In the genomic region with DNA sequence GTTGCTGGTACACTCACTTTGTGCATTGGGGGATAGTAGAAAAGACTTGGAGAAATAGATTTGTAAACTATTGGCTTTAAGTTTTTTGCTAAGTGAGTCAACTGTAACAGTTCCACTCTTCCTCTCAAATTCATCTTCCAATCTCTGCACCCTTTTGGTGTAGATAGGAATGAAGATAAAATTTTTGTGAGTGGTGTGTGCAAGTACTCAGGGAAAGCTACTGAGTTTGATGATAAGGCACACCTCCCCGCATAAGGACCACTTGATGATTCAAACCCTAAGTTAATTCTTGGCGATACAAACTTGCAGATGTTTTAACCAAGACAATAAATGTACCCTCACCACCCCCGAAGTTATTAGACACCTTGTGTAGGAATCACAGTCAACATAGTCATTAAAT, we compare ENCODE assay signal across 23 cellular contexts.
"Had no signal": no experiment of that assay in that cellular context is flagged by ENCODE, and none has a peak within 500 bp of the region (broad histone marks: within the 10 kb centered on the region; RNA-seq: fewer than 3 reads in every experiment).

No MANE protein-coding gene starts in this region.

- H3K9me3 ChIP-seq: Peyer's patch, SJSA1 had no signal

- H3K4me1 ChIP-seq: Peyer's patch, SJSA1 had no signal

- H3K27ac Mint-ChIP-seq: activated CD4-positive, alpha-beta memory T cell treated with anti-CD3 and anti-CD28 coated beads for 36 hours; activated CD4-positive, alpha-beta T cell treated with anti-CD3 and anti-CD28 coated beads, Interleukin-2, amount 10 ng/mL, durations not matched to agents 7 days and 5 days; activated naive CD4-positive, alpha-beta T cell treated with anti-CD3 and anti-CD28 coated beads, Interleukin-2, amount 50 U/mL, for 72 hours; activated naive CD8-positive, alpha-beta T cell treated with anti-CD3 and anti-CD28 coated beads, Interleukin-2, amount 50 U/mL, for 24 hours had no signal

- H3K27me3 ChIP-seq: brain microvascular endothelial cell, cardiac muscle cell, Peyer's patch, SJSA1 had no signal

- H3K9me3 Mint-ChIP-seq: activated CD4-positive, alpha-beta memory T cell treated with anti-CD3 and anti-CD28 coated beads for 36 hours; activated CD4-positive, alpha-beta T cell treated with anti-CD3 and anti-CD28 coated beads, Interleukin-2, amount 10 ng/mL, durations not matched to agents 7 days and 5 days had no signal

- DNase-seq: activated CD4-positive, alpha-beta memory T cell treated with anti-CD3 and anti-CD28 coated beads for 36 hours; activated CD4-positive, alpha-beta T cell treated with anti-CD3 and anti-CD28 coated beads, Interleukin-2, amount 10 ng/mL, durations not matched to agents 7 days and 5 days; activated CD4-positive, CD25-positive, alpha-beta regulatory T cell; activated CD8-positive, alpha-beta memory T cell treated with anti-CD3 and anti-CD28 coated beads for 24 hours; activated effector memory CD4-positive, alpha-beta T cell treated with anti-CD3 and anti-CD28 coated beads, Interleukin-2, amount 50 U/mL, for 16 hours; activated naive CD4-positive, alpha-beta T cell treated with Interleukin-2 at 50 U/mL for 16 hours; activated naive CD8-positive, alpha-beta T cell treated with anti-CD3 and anti-CD28 coated beads, Interleukin-2, amount 50 U/mL, for 24 hours; activated T-cell treated with anti-CD3 and anti-CD28 coated beads, Interleukin-2, amount 50 U/mL, for 4 hours; amygdala; brain microvascular endothelial cell; Karpas-422; NCI-H1930; NCI-H2171; NCI-H2227 treated with DMSO at 0.1 percent for 48 hours; NCI-H526; NCI-H774; OCI-M1; Peyer's patch; SHP77 had no signal

- H3K27ac ChIP-seq: brain microvascular endothelial cell, cardiac muscle cell, Peyer's patch, SJSA1, VCaP had no signal

- H3K27me3 Mint-ChIP-seq: activated CD4-positive, alpha-beta memory T cell treated with anti-CD3 and anti-CD28 coated beads for 36 hours; activated naive CD8-positive, alpha-beta T cell treated with anti-CD3 and anti-CD28 coated beads, Interleukin-2, amount 50 U/mL, for 24 hours had no signal

- H3K4me1 Mint-ChIP-seq: activated CD4-positive, alpha-beta T cell treated with anti-CD3 and anti-CD28 coated beads, Interleukin-2, amount 10 ng/mL, durations not matched to agents 7 days and 5 days; activated naive CD8-positive, alpha-beta T cell treated with anti-CD3 and anti-CD28 coated beads, Interleukin-2, amount 50 U/mL, for 24 hours had no signal

- H3K4me3 ChIP-seq: cardiac muscle cell, Peyer's patch, SJSA1 had no signal

- ATAC-seq: activated naive CD4-positive, alpha-beta T cell treated with anti-CD3 and anti-CD28 coated beads, Interleukin-2, amount 50 U/mL, for 72 hours; activated naive CD8-positive, alpha-beta T cell treated with anti-CD3 and anti-CD28 coated beads, Interleukin-2, amount 50 U/mL, for 24 hours; activated T-cell treated with anti-CD3 and anti-CD28 coated beads, Interleukin-2, amount 50 U/mL, for 4 hours had no signal

- H3K36me3 ChIP-seq: brain microvascular endothelial cell, cardiac muscle cell, Peyer's patch, SJSA1 had no signal

- H3K4me3 Mint-ChIP-seq: activated CD4-positive, alpha-beta memory T cell treated with anti-CD3 and anti-CD28 coated beads for 36 hours; activated CD4-positive, alpha-beta T cell treated with anti-CD3 and anti-CD28 coated beads, Interleukin-2, amount 10 ng/mL, durations not matched to agents 7 days and 5 days; activated naive CD8-positive, alpha-beta T cell treated with anti-CD3 and anti-CD28 coated beads, Interleukin-2, amount 50 U/mL, for 24 hours; activated T-cell treated with anti-CD3 and anti-CD28 coated beads, Interleukin-2, amount 50 U/mL, for 4 hours had no signal

- H3K36me3 Mint-ChIP-seq: activated CD4-positive, alpha-beta memory T cell treated with anti-CD3 and anti-CD28 coated beads for 36 hours; activated naive CD4-positive, alpha-beta T cell treated with anti-CD3 and anti-CD28 coated beads, Interleukin-2, amount 50 U/mL, for 72 hours had no signal
